ENCODE assay signal across 12 cellular contexts in genomic region chr1:225772848-225773247, GRCh38. TPM values are rescaled to one million over a fixed set of nuclear protein-coding genes. Genes with fewer than 3 reads are reported as not detected.
DNase-seq lines count a peak whose midpoint lies in the region; ATAC-seq and TF ChIP-seq lines count a peak whose summit lies in the region.
"Had no signal": no experiment of that assay in that cellular context is flagged by ENCODE, and none has a peak within 500 bp of the region (broad histone marks: within the 10 kb centered on the region; RNA-seq: fewer than 3 reads in every experiment).

No MANE protein-coding gene starts in this region.

- H3K4me1 ChIP-seq in breast epithelium = peaks cover 4 to 27% of the 10 kb centered on the region in 2 donors
- H3K4me1 ChIP-seq in heart left ventricle = peaks cover 0 to 66% (median 35%) of the 10 kb centered on the region in 12 donors

- intact Hi-C loops in breast epithelium (cut with DNase I; ENCODE audit: low total_unique reads) (loop anchor here (10.0 kb wide), 1 partner anchor 298 kb away; no protein-coding TSS in a partner anchor), MCF 10A (cut with micrococcal nuclease) (loop anchor here (1.0 to 5.0 kb wide), 8 partner anchors 37 to 298 kb away; no protein-coding TSS in a partner anchor), heart left ventricle (cut with DNase I) (loop anchor here (1.0 to 10.0 kb wide), 13 partner anchors 72 to 298 kb away; partner anchors contain the start of gene ENAH (in 4 of the 10))

- no peaks in the 10 kb centered on the region for H3K9me3 ChIP-seq in breast epithelium
- H3K9me3 ChIP-seq in heart left ventricle = no peaks in the 10 kb centered on the region
- H3K9me3 ChIP-seq: gastrocnemius medialis, left ventricle myocardium inferior had no signal

- ATAC-seq in HG03196 (IDR thresholded peaks at IDR 0.05; ENCODE audit: unreplicated experiment) (no peak), heart left ventricle (no peak)

- no peak overlapping the region for H3K27ac Mint-ChIP-seq in MCF 10A (ENCODE audit: low read depth, unreplicated experiment)
- H3K27ac Mint-ChIP-seq in neural crest cell (ENCODE audit: unreplicated experiment) = no peak overlapping the region
- H3K27ac Mint-ChIP-seq: activated naive CD4-positive, alpha-beta T cell treated with anti-CD3 and anti-CD28 coated beads, Interleukin-2, amount 50 U/mL, for 24 hours had no signal

- H3K27me3 ChIP-seq in breast epithelium (no peaks in the 10 kb centered on the region), heart left ventricle (no peaks in the 10 kb centered on the region)
- H3K27me3 ChIP-seq: gastrocnemius medialis had no signal

- H3K9me3 Mint-ChIP-seq in MCF 10A (ENCODE audit: unreplicated experiment) (no peaks in the 10 kb centered on the region), neural crest cell (no peaks in the 10 kb centered on the region)
- H3K9me3 Mint-ChIP-seq: activated naive CD4-positive, alpha-beta T cell treated with anti-CD3 and anti-CD28 coated beads, Interleukin-2, amount 50 U/mL, for 24 hours had no signal

- H3K36me3 ChIP-seq in breast epithelium = no peaks in the 10 kb centered on the region
- no peaks in the 10 kb centered on the region for H3K36me3 ChIP-seq in heart left ventricle
- H3K36me3 ChIP-seq: gastrocnemius medialis, left ventricle myocardium inferior had no signal

- CTCF ChIA-PET in MCF 10A (lab: Yijun Ruan, JAX) = interaction anchor here (0.6 to 19.3 kb wide), 82 partner anchors 9 to 590 kb away, joined by 3 to 712 read pairs (median 7); partner anchors contain the start of gene ENAH

- TF ChIP-seq POLR2A in breast epithelium (IDR thresholded peaks at IDR 0.05) = no peak
- no peak for TF ChIP-seq POLR2A in heart left ventricle (IDR thresholded peaks at IDR 0.05)

- TF ChIP-seq CTCF in breast epithelium (IDR thresholded peaks at IDR 0.05) (no peak), MCF 10A (IDR thresholded peaks at IDR 0.05; ENCODE audit: unreplicated experiment) (no peak), fibroblast of the aortic adventitia (IDR thresholded peaks at IDR 0.05; ENCODE audit: insufficient read depth, low read length) (no peak), neural crest cell (conservative IDR thresholded peaks at IDR 0.05) (no peak), heart left ventricle (IDR thresholded peaks at IDR 0.05) (no peak)

- no peak overlapping the region for H3K4me3 Mint-ChIP-seq in MCF 10A (ENCODE audit: unreplicated experiment)
- H3K4me3 Mint-ChIP-seq in neural crest cell = peak overlapping the region; percentile 20
- H3K4me3 Mint-ChIP-seq: activated naive CD4-positive, alpha-beta T cell treated with anti-CD3 and anti-CD28 coated beads, Interleukin-2, amount 50 U/mL, for 24 hours had no signal

- no TSS peak for BruUV-seq in MCF 10A (replicated peaks; lab: Mats Ljungman, UMichigan)

- no peaks in the 10 kb centered on the region for H3K27me3 Mint-ChIP-seq in MCF 10A (ENCODE audit: insufficient read depth, unreplicated experiment)
- H3K27me3 Mint-ChIP-seq in neural crest cell (ENCODE audit: low read depth) = no peaks in the 10 kb centered on the region
- H3K27me3 Mint-ChIP-seq: activated naive CD4-positive, alpha-beta T cell treated with anti-CD3 and anti-CD28 coated beads, Interleukin-2, amount 50 U/mL, for 24 hours had no signal

- DNase-seq in breast epithelium (ENCODE audit: low spot score in 2 of 2) (no peak), MCF 10A (ENCODE audit: unreplicated experiment) (no peak), fibroblast of the aortic adventitia (ENCODE audit: low read depth) (peak; percentile 22), neural crest cell (ENCODE audit: low read depth, low spot score) (no peak), COLO668 (lab: John Stamatoyannopoulos, UW; ENCODE audit: unreplicated experiment) (no peak), heart left ventricle (no peak)
- DNase-seq in stimulated activated CD4-positive, alpha-beta T cell treated with anti-CD3 and anti-CD28 coated beads, Interleukin-2, amount 100 ng/mL, for 48 hours = no peak
- DNase-seq: cortex of kidney had no signal

- H3K27ac ChIP-seq in breast epithelium = peak overlapping the region; percentile 87 to 89
- H3K27ac ChIP-seq in heart left ventricle = peak overlapping the region in 3 of 12 donors; percentile 2 to 71 (median 46)

- H3K4me3 ChIP-seq in breast epithelium = peak overlapping the region in 2 of 3 donors; percentile 2 to 14
- H3K4me3 ChIP-seq in fibroblast of the aortic adventitia (ENCODE audit: low read depth, low read length) = no peak overlapping the region
- no peak overlapping the region for H3K4me3 ChIP-seq in heart left ventricle
- H3K4me3 ChIP-seq: gastrocnemius medialis, left ventricle myocardium inferior had no signal

- POLR2A ChIA-PET in MCF 10A (lab: Yijun Ruan, JAX) = interaction anchor here (0.6 to 14.5 kb wide), 33 partner anchors 10 to 295 kb away, joined by 3 to 230 read pairs (median 5); partner anchors contain the start of genes ENAH, EPHX1 and TMEM63A

- peaks cover 14% of the 10 kb centered on the region for H3K4me1 Mint-ChIP-seq in MCF 10A (ENCODE audit: insufficient read depth, unreplicated experiment)
- peaks cover 47% of the 10 kb centered on the region for H3K4me1 Mint-ChIP-seq in neural crest cell

- WGBS in heart left ventricle, 4 donors = 58 to 77% (median 63%) methylated on average over 4 of the region's 4 CpGs

- H3K36me3 Mint-ChIP-seq in MCF 10A (ENCODE audit: insufficient read depth, unreplicated experiment) (no peaks in the 10 kb centered on the region), neural crest cell (ENCODE audit: low read depth) (no peaks in the 10 kb centered on the region)
- H3K36me3 Mint-ChIP-seq: activated naive CD4-positive, alpha-beta T cell treated with anti-CD3 and anti-CD28 coated beads, Interleukin-2, amount 50 U/mL, for 24 hours had no signal

RNA-seq across cellular contexts. Expression of gene SRP9, which starts 4.8 kb away (rescaled TPM):
- 100 to 1,000 TPM; 168 to 251 (median 205) TPM for total RNA-seq in breast epithelium
- total RNA-seq in MCF 10A (2022) = 417 and 511 TPM in 2 replicates
- total RNA-seq in fibroblast of the aortic adventitia (ENCODE audit: low replicate concordance) = 117 and 330 TPM in 2 replicates
- 480 and 482 TPM in 2 replicates for total RNA-seq in neural crest cell
- 100 to 1,000 TPM; 151 to 187 (median 171) TPM for total RNA-seq in heart left ventricle
- 100 to 1,000 TPM; 147 to 211 TPM for polyA plus RNA-seq in heart left ventricle

RNA-seq across cellular contexts. Expression of gene EPHX1, which starts 37.1 kb away (rescaled TPM):
- 100 to 1,000 TPM in 1 of 3 donors, 10 to 100 TPM in 2; 63.6 to 168 (median 67.3) TPM for total RNA-seq in breast epithelium
- total RNA-seq in MCF 10A (2022) = 25.0 and 35.8 TPM in 2 replicates
- total RNA-seq in fibroblast of the aortic adventitia (ENCODE audit: low replicate concordance) = 39.4 and 57.6 TPM in 2 replicates
- 15.4 and 15.8 TPM in 2 replicates for total RNA-seq in neural crest cell
- 10 to 100 TPM; 29.0 to 96.8 (median 47.0) TPM for total RNA-seq in heart left ventricle
- 10 to 100 TPM; 22.2 to 36.1 TPM for polyA plus RNA-seq in heart left ventricle

Comparison
In these comparisons a context has a peak if more than half of its experiments do, and no peak if none do; other contexts are left out.
1. H3K4me3 ChIP-seq: peak in breast epithelium (2 of 3); none in fibroblast of the aortic adventitia (single experiment) and heart left ventricle (0 of 12).